ENCODE assay signal across 12 cellular contexts in the genomic region with DNA sequence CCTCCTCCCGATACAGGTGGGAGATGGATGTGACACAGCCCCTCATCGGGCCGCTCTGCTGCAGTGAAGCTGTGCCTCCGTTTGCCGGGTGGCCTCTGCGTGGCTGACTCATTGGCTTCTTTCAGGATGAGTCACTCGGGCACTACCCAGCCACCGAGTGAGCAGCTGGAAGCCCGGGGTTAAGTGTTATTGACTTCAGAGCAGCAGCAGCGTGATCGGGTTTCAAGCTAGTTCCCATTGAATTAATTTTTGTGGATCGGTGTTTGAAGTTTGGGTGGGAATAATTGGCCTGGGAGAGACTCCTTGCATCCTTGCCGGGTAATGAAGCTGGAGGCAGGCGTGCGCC.
DNase-seq lines count a peak whose midpoint lies in the region; ATAC-seq and TF ChIP-seq lines count a peak whose summit lies in the region.
"Had no signal": no experiment of that assay in that cellular context is flagged by ENCODE, and none has a peak within 500 bp of the region (broad histone marks: within the 10 kb centered on the region; RNA-seq: fewer than 3 reads in every experiment).

No MANE protein-coding gene starts in this region.

- H3K9me3 ChIP-seq in heart left ventricle: peaks cover 0 to 8% (median 0%) of the 10 kb centered on the region in 12 donors

- H3K27ac ChIP-seq in heart left ventricle: no peak overlapping the region
- H3K27ac ChIP-seq in brain microvascular endothelial cell: no peak overlapping the region
- H3K27ac ChIP-seq: coronary artery, left ventricle myocardium inferior had no signal

- H3K4me3 ChIP-seq in H7 (ENCODE audit: insufficient read depth, low read depth, low read length) (no peak overlapping the region), fibroblast of mammary gland (ENCODE audit: control insufficient read depth, low read depth, low read length) (no peak overlapping the region), heart left ventricle (no peak overlapping the region), brain microvascular endothelial cell (ENCODE audit: low read depth, low read length) (no peak overlapping the region)
- H3K4me3 ChIP-seq: coronary artery, left ventricle myocardium inferior had no signal

- H3K36me3 ChIP-seq in H7 (replicated peaks; ENCODE audit: control insufficient read depth, insufficient read depth, low read length): no peaks in the 10 kb centered on the region
- no peaks in the 10 kb centered on the region for H3K36me3 ChIP-seq in heart left ventricle
- no peaks in the 10 kb centered on the region for H3K36me3 ChIP-seq in brain microvascular endothelial cell (replicated peaks)
- H3K36me3 ChIP-seq: left ventricle myocardium inferior had no signal

- peak; percentile 60 for DNase-seq in Caki2 (ENCODE audit: low read depth)
- DNase-seq in H7: peak; percentile 72
- DNase-seq in NCI-H524 treated with DMSO at 0.1 percent for 48 hours (lab: John Stamatoyannopoulos, UW): peak; percentile 84
- DNase-seq in fibroblast of mammary gland (ENCODE audit: low read depth): peak; percentile 16
- DNase-seq in heart left ventricle: no peak
- no peak for DNase-seq in brain microvascular endothelial cell
- DNase-seq in stimulated activated naive CD4-positive, alpha-beta T cell (lab: John Stamatoyannopoulos, UW): no peak
- DNase-seq: COR-L47, left ventricle myocardium inferior, NCI-H187 treated with DMSO at 0.1 percent for 48 hours had no signal

- 52 to 62% (median 56%) methylated on average over 15 of the region's 15 CpGs for WGBS in heart left ventricle, 4 donors

- ATAC-seq in GM21737 (IDR thresholded peaks at IDR 0.05; ENCODE audit: unreplicated experiment) (no peak), heart left ventricle (no peak)

- in situ Hi-C loops in Caki2 (cut with HindIII; ENCODE audit: low pct_unique_long_range_greater_than_20kb, low sequenced_read_pairs) (no loop called here), brain microvascular endothelial cell (cut with HindIII; ENCODE audit: low pct_ligation_motif_present, low sequenced_read_pairs) (no loop called here)

- H3K27me3 ChIP-seq in H7 (ENCODE audit: control insufficient read depth, insufficient read depth, low read length) (peaks cover 2% of the 10 kb centered on the region; the same call in 1 of the 2 replicates), heart left ventricle (peaks cover 0 to 13% (median 0%) of the 10 kb centered on the region in 9 donors), brain microvascular endothelial cell (replicated peaks) (no peaks in the 10 kb centered on the region)

- H3K4me1 ChIP-seq in heart left ventricle: no peaks in the 10 kb centered on the region
- H3K4me1 ChIP-seq: left ventricle myocardium inferior had no signal

- intact Hi-C loops in heart left ventricle (cut with DNase I): no loop called here

- TF ChIP-seq POLR2A in heart left ventricle (IDR thresholded peaks at IDR 0.05): no peak

- TF ChIP-seq CTCF in fibroblast of mammary gland (conservative IDR thresholded peaks at IDR 0.05; ENCODE audit: control insufficient read depth, insufficient read depth, low read depth, low read length) (no peak), heart left ventricle (IDR thresholded peaks at IDR 0.05) (no peak), brain microvascular endothelial cell (IDR thresholded peaks at IDR 0.05; ENCODE audit: low read depth, low read length, missing control alignments) (no peak)

Comparison
In these comparisons a context has a peak if more than half of its experiments do, and no peak if none do; other contexts are left out.
1. DNase-seq: peak in Caki2 (single experiment), H7 (single experiment), NCI-H524 treated with DMSO at 0.1 percent for 48 hours (single experiment) and fibroblast of mammary gland (single experiment); none in heart left ventricle (0 of 5), brain microvascular endothelial cell (single experiment) and stimulated activated naive CD4-positive, alpha-beta T cell (0 of 6).